ENCODE assay signal across 10 cellular contexts in the genomic region with DNA sequence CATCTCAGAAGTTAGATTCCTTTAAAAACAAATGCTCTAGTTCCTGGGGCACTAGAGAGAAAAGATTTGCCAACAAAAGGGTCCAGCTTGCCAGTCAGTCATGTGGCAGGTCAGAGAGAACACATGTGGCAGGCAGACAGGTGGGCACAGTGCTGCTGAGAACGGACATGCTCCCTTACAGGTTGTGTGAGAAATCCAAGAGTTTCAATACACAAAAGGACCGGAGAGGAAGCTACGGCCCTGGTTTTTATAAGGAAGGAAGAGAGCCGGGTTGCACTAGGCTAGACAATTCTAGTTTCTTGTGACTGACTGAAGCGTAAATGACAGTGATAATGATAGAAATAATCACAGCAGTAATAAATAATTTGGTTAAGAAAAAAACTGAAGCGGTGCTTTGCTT. TPM values are rescaled to one million over a fixed set of nuclear protein-coding genes. Genes with fewer than 3 reads are reported as not detected.
DNase-seq lines count a peak whose midpoint lies in the region; ATAC-seq and TF ChIP-seq lines count a peak whose summit lies in the region.
"Had no signal": no experiment of that assay in that cellular context is flagged by ENCODE, and none has a peak within 500 bp of the region (broad histone marks: within the 10 kb centered on the region; RNA-seq: fewer than 3 reads in every experiment).

No MANE protein-coding gene starts in this region.

- H3K9ac ChIP-seq in neural progenitor cell: no peak overlapping the region

- H3K9me3 Mint-ChIP-seq in CD14-positive monocyte (peaks cover 0 to 3% (median 0%) of the 10 kb centered on the region in 7 donors), neural progenitor cell (peaks cover 3% of the 10 kb centered on the region)

- H3K4me3 Mint-ChIP-seq in CD14-positive monocyte (peak overlapping the region; percentile 51 to 68), neural progenitor cell (no peak overlapping the region)

- DNase-seq in CD14-positive monocyte (ENCODE audit: low spot score): no peak
- DNase-seq in Kasumi-1 (lab: John Stamatoyannopoulos, UW): peak; percentile 32 to 41
- peak; percentile 48 for DNase-seq in dermis blood vessel endothelial cell
- DNase-seq in neural progenitor cell (ENCODE audit: low spot score): no peak
- DNase-seq in AG20443 (ENCODE audit: low spot score): no peak
- DNase-seq in MV-4-11 (lab: John Stamatoyannopoulos, UW): no peak

- no peak overlapping the region for H3K27ac ChIP-seq in neural progenitor cell

- H3K36me3 Mint-ChIP-seq in CD14-positive monocyte: peaks cover 66 to 91% of the 10 kb centered on the region in 2 donors
- peaks cover 10% of the 10 kb centered on the region for H3K36me3 Mint-ChIP-seq in neural progenitor cell

- H3F3A ChIP-seq in neural progenitor cell (ENCODE audit: low read depth): peaks cover 40% of the 10 kb centered on the region

- no peak overlapping the region for H3K4me3 ChIP-seq in neural progenitor cell
- H3K4me3 ChIP-seq: pancreas had no signal

- peaks cover 82% of the 10 kb centered on the region for H3K79me2 ChIP-seq in neural progenitor cell (ENCODE audit: low read depth)

- H2AFZ ChIP-seq in neural progenitor cell (replicated peaks): no peak overlapping the region

- intact Hi-C loops in CD14-positive monocyte (cut with micrococcal nuclease): no loop called here

- TF ChIP-seq CTCF in CD14-positive monocyte (IDR thresholded peaks at IDR 0.05) (no peak), neural progenitor cell (IDR thresholded peaks at IDR 0.05) (no peak)

- no peaks in the 10 kb centered on the region for H3K36me3 ChIP-seq in neural progenitor cell
- H3K36me3 ChIP-seq: pancreas had no signal

- H3K27ac Mint-ChIP-seq in CD14-positive monocyte (peak overlapping the region; percentile 91 to 99 (median 96)), neural progenitor cell (peak overlapping the region; percentile 14)

- H3K4me1 ChIP-seq in neural progenitor cell: peaks cover 50% of the 10 kb centered on the region

- no peak for ATAC-seq in HG03442 (IDR thresholded peaks at IDR 0.05; ENCODE audit: unreplicated experiment)
- no peak for ATAC-seq in HG03025 (IDR thresholded peaks at IDR 0.05; ENCODE audit: low FRiP score, unreplicated experiment)
- ATAC-seq: Panc1 had no signal

- H3K4me1 Mint-ChIP-seq in CD14-positive monocyte (peaks cover 96% of the 10 kb centered on the region), neural progenitor cell (peaks cover 40% of the 10 kb centered on the region)

- H3K9me3 ChIP-seq in neural progenitor cell (ENCODE audit: low read depth): no peaks in the 10 kb centered on the region
- H3K9me3 ChIP-seq: pancreas had no signal

- no peaks in the 10 kb centered on the region for H3K27me3 ChIP-seq in neural progenitor cell
- H3K27me3 ChIP-seq: pancreas had no signal

- H4K20me1 ChIP-seq in neural progenitor cell (ENCODE audit: low read depth): peaks cover 13% of the 10 kb centered on the region

- no peak overlapping the region for H3K4me2 ChIP-seq in neural progenitor cell

- peaks cover 0 to 1% (median 0%) of the 10 kb centered on the region in 3 donors for H3K27me3 Mint-ChIP-seq in CD14-positive monocyte (ENCODE audit: low read depth in 3 of 3)
- H3K27me3 Mint-ChIP-seq in neural progenitor cell (ENCODE audit: insufficient read depth, low read depth): peaks cover 7% of the 10 kb centered on the region

RNA-seq across cellular contexts. Expression of gene CDC42EP3, which starts 18.3 kb away (rescaled TPM):
- polyA plus RNA-seq in CD14-positive monocyte: 100 to 1,000 TPM; 249 to 272 TPM
- 21.3 and 29.1 TPM in 2 replicates for total RNA-seq in dermis blood vessel endothelial cell
- total RNA-seq in neural progenitor cell (ENCODE audit: low replicate concordance): 19.7 and 21.2 TPM in 2 replicates

Comparison
In these comparisons a context has a peak if more than half of its experiments do, and no peak if none do; other contexts are left out.
1. DNase-seq: peak in Kasumi-1 (2 of 2) and dermis blood vessel endothelial cell (single experiment); none in CD14-positive monocyte (single experiment), neural progenitor cell (single experiment), AG20443 (single experiment) and MV-4-11 (single experiment).